ENCODE assay signal across 3 cellular contexts in genomic region chr19:42003506-42004294, GRCh38.
TF ChIP-seq lines count a peak whose summit lies in the region.

No MANE protein-coding gene starts in this region.

TF ChIP-seq in SK-N-SH, 30 proteins besides CTCF, POLR2A, EP300 and RAD21:
- no peak for TF ChIP-seq TAF1 (IDR thresholded peaks at IDR 0.05; ENCODE audit: borderline replicate concordance, low read depth, low read length)
TF ChIP-seq in SK-N-SH: peak in this region for 0.

TF ChIP-seq in SK-N-SH treated with all-trans-retinoic acid at 6 μM for 48 hours, 23 proteins besides CTCF, POLR2A, EP300 and RAD21:
- TF ChIP-seq CSDC2 (CRISPR knock-in tag; IDR thresholded peaks at IDR 0.05) = no peak
- TF ChIP-seq ZFP3 (CRISPR knock-in tag; IDR thresholded peaks at IDR 0.05) = no peak
- no peak for TF ChIP-seq CSRNP3 (CRISPR knock-in tag; IDR thresholded peaks at IDR 0.05)
- TF ChIP-seq ZNF565 (CRISPR knock-in tag; conservative IDR thresholded peaks at IDR 0.05; ENCODE audit: low read depth) = no peak
- no peak for TF ChIP-seq ZFP30 (CRISPR knock-in tag; IDR thresholded peaks at IDR 0.05)
- no peak for TF ChIP-seq ZC3H10 (CRISPR knock-in tag; IDR thresholded peaks at IDR 0.05)
- no peak for TF ChIP-seq BACH2 (CRISPR knock-in tag; IDR thresholded peaks at IDR 0.05; ENCODE audit: borderline replicate concordance)
- TF ChIP-seq OSR1 (CRISPR knock-in tag; IDR thresholded peaks at IDR 0.05) = no peak
TF ChIP-seq in SK-N-SH treated with all-trans-retinoic acid at 6 μM for 48 hours: peak in this region for 0.

TF ChIP-seq in K562, 482 proteins besides CTCF, POLR2A, EP300 and RAD21:
- TF ChIP-seq ELF1 (tag; IDR thresholded peaks at IDR 0.05) = no peak
- 0 out of 2 replicates have a peak, but pooled peaks have one; percentile 12 for TF ChIP-seq ETV1 (tag; conservative IDR thresholded peaks at IDR 0.05; ENCODE audit: low read depth)
- peak; percentile 38; the same call in 1 of the 2 replicates for TF ChIP-seq GABPA (tag; conservative IDR thresholded peaks at IDR 0.05; ENCODE audit: low read depth)
- no peak for TF ChIP-seq DDX20 (tag; IDR thresholded peaks at IDR 0.05; ENCODE audit: low read depth)
- TF ChIP-seq PKNOX1 (IDR thresholded peaks at IDR 0.05) = 0 out of 2 replicates have a peak, but pooled peaks have one; percentile 7
- no peak for TF ChIP-seq FOXP1 (CRISPR knock-in tag; IDR thresholded peaks at IDR 0.05)
- peak; percentile 61 for TF ChIP-seq L3MBTL2 (IDR thresholded peaks at IDR 0.05)
- TF ChIP-seq ZNF707 (CRISPR knock-in tag; conservative IDR thresholded peaks at IDR 0.05) = 0 out of 2 replicates have a peak, but pooled peaks have one; percentile 46
- TF ChIP-seq CEBPB (tag; IDR thresholded peaks at IDR 0.05) = no peak
- TF ChIP-seq XRCC3 (IDR thresholded peaks at IDR 0.05) = no peak
- TF ChIP-seq HDGF (IDR thresholded peaks at IDR 0.05) = no peak
- 0 out of 2 replicates have a peak, but pooled peaks have one; percentile 24 for TF ChIP-seq MGA (IDR thresholded peaks at IDR 0.05)
- 0 out of 4 replicates have a peak, but pooled peaks of 1 of the 2 experiments have one; percentile 29 for TF ChIP-seq MAZ (CRISPR knock-in tag; conservative IDR thresholded peaks at IDR 0.05 in 1 of 2, IDR thresholded peaks at IDR 0.05 in 1 of 2)
- TF ChIP-seq VEZF1 (CRISPR knock-in tag; IDR thresholded peaks at IDR 0.05) = 0 out of 2 replicates have a peak, but pooled peaks have one; percentile 14
- no peak for TF ChIP-seq TSC22D4 (tag; IDR thresholded peaks at IDR 0.05)
- no peak for TF ChIP-seq CLOCK (CRISPR knock-in tag; IDR thresholded peaks at IDR 0.05; ENCODE audit: borderline replicate concordance)
- TF ChIP-seq SNAPC5 (CRISPR knock-in tag; IDR thresholded peaks at IDR 0.05) = no peak
